8 cellular contexts compared by ENCODE assay signal in the genomic region with DNA sequence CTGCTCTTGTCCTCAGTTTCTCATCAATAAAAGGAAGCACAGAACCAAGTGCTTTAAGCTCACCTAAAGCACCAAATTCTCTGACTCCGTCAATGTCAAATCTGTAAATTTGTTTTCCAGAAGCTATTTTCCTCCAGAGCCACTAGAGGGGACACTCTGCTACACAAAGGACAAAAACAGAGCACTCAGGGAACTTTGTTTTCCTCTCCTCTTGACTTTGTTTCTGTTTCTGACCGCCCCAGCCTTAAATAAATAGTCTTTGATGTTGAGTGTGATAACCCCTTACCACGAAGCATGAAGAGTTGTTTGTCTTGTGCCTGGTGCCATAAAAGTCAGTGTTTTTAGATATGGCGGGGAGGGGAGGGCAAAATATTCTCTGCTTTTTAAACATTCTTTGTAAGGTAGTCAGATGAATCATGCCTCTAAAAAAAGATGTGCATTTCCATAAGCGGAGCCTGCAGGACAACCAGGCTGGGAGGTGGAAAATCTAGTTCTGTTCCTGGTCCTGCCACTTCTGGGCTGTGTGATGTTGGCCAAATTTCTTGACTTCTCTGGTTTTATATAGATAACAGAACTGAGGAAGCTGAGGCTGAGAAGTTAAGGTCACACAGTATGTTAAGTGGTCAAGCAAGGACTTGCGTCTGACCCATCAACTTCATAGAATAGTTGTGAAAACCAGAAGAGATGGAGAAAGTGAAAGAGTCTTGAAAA. TPM values are rescaled to one million over a fixed set of nuclear protein-coding genes. Genes with fewer than 3 reads are reported as not detected.
DNase-seq lines count a peak whose midpoint lies in the region; ATAC-seq and TF ChIP-seq lines count a peak whose summit lies in the region.

No MANE protein-coding gene starts in this region.

- POLR2A ChIA-PET in CD8-positive, alpha-beta T cell (lab: Charles Lee), result interaction anchor here (0.6 to 3.4 kb wide), 5 partner anchors 49 to 110 kb away, joined by 3 to 14 read pairs (median 3); no protein-coding TSS in a partner anchor
- POLR2A ChIA-PET in PC-3 (lab: Charles Lee; ENCODE audit: unreplicated experiment), result interaction anchor here (0.9 kb wide), 1 partner anchor 50 kb away, joined by 3 read pairs; no protein-coding TSS in a partner anchor

- peak overlapping the region; percentile 19 for H3K9ac ChIP-seq in PC-3 (ENCODE audit: low read length)

- H2AFZ ChIP-seq in PC-3 (ENCODE audit: low read length), result peak overlapping the region; percentile 69

- H3K36me3 Mint-ChIP-seq in CD8-positive, alpha-beta T cell, result no peaks in the 10 kb centered on the region

- no peaks in the 10 kb centered on the region for H3K79me2 ChIP-seq in PC-3 (ENCODE audit: low read length)

- H3K27ac Mint-ChIP-seq in CD8-positive, alpha-beta T cell, result no peak overlapping the region

- peaks cover 4% of the 10 kb centered on the region for H3K4me1 ChIP-seq in CD8-positive, alpha-beta T cell (ENCODE audit: insufficient read depth, low read length)
- peaks cover 12% of the 10 kb centered on the region for H3K4me1 ChIP-seq in PC-3 (ENCODE audit: insufficient read depth, low read length)

- CTCF ChIA-PET in CD8-positive, alpha-beta T cell (lab: Charles Lee), result interaction anchor here (0.6 to 5.5 kb wide), 52 partner anchors 9 to 378 kb away, joined by 3 to 118 read pairs (median 4); a partner anchor contains a TSS
- CTCF ChIA-PET in PC-3 (lab: Charles Lee), result interaction anchor here (0.6 to 1.6 kb wide), 8 partner anchors 49 to 99 kb away, joined by 3 to 11 read pairs (median 6); no protein-coding TSS in a partner anchor

- H3K4me2 ChIP-seq in PC-3 (ENCODE audit: low read length), result peak overlapping the region; percentile 58

- no peak overlapping the region for H3K4me3 ChIP-seq in CD8-positive, alpha-beta T cell (ENCODE audit: low read depth, low read length)
- no peak overlapping the region for H3K4me3 ChIP-seq in HL-60 (replicated peaks; ENCODE audit: insufficient read depth, low read length)
- H3K4me3 ChIP-seq in PC-3 (ENCODE audit: low read length), result peak overlapping the region; percentile 39; the same call in 1 of the 2 replicates

- no peak overlapping the region for H3K27ac ChIP-seq in CD8-positive, alpha-beta T cell (ENCODE audit: low read depth, low read length)
- H3K27ac ChIP-seq in HL-60 (replicated peaks) (no peak overlapping the region), PC-3 (ENCODE audit: low read length) (peak overlapping the region; percentile 42)

- no peaks in the 10 kb centered on the region for H4K20me1 ChIP-seq in PC-3 (ENCODE audit: low read length)

- peak; percentile 69 for TF ChIP-seq CTCF in CD8-positive, alpha-beta T cell (IDR thresholded peaks at IDR 0.05)
- TF ChIP-seq CTCF in HL-60 (IDR thresholded peaks at IDR 0.05; ENCODE audit: insufficient read depth, low read length) (peak; percentile 35), PC-3 (conservative IDR thresholded peaks at IDR 0.05; ENCODE audit: low read depth, low read length) (peak; percentile 85)

- no peaks in the 10 kb centered on the region for H3K27me3 Mint-ChIP-seq in CD8-positive, alpha-beta T cell (ENCODE audit: low read depth)

- no peaks in the 10 kb centered on the region for H3K27me3 ChIP-seq in CD8-positive, alpha-beta T cell (ENCODE audit: insufficient read depth, low read length)
- H3K27me3 ChIP-seq in HL-60 (ENCODE audit: insufficient read depth, poor library complexity, severe bottlenecking), result peaks cover 4% of the 10 kb centered on the region
- H3K27me3 ChIP-seq in PC-3 (ENCODE audit: low read length), result no peaks in the 10 kb centered on the region

- intact Hi-C loops in CD8-positive, alpha-beta T cell (cut with DNase I, micrococcal nuclease), result loop anchor here (1.0 to 5.0 kb wide), 7 partner anchors 41 to 200 kb away; no protein-coding TSS in a partner anchor
- intact Hi-C loops in PC-3 (cut with micrococcal nuclease), result loop anchor here (1.0 kb wide), 2 partner anchors 80 to 91 kb away; no protein-coding TSS in a partner anchor

- peaks cover 7% of the 10 kb centered on the region for H3K4me1 Mint-ChIP-seq in CD8-positive, alpha-beta T cell (ENCODE audit: low read depth)

- peaks cover 5% of the 10 kb centered on the region for H3K9me3 Mint-ChIP-seq in CD8-positive, alpha-beta T cell

- DNase-seq in CD8-positive, alpha-beta T cell, result no peak
- DNase-seq in HL-60 (ENCODE audit: low read depth in 1 of 2, low spot score in 1 of 2) (no peak), PC-3 (peak; percentile 78), cerebellum (ENCODE audit: low spot score) (peak; percentile 52), left kidney (ENCODE audit: low read depth, low spot score) (peak; percentile 88), superior temporal gyrus (ENCODE audit: extremely low spot score) (peak; percentile 86)
- no peak for DNase-seq in stimulated activated CD4-positive, alpha-beta T cell treated with anti-CD3 and anti-CD28 coated beads, Interleukin-12 subunit alpha, Interleukin-12 subunit beta, amount 100 ng/mL, for 4 hours

- BruUV-seq in PC-3 (replicated peaks; lab: Mats Ljungman, UMichigan), result no TSS peak

- H3K9me3 ChIP-seq in CD8-positive, alpha-beta T cell (ENCODE audit: low read length), result no peaks in the 10 kb centered on the region
- no peaks in the 10 kb centered on the region for H3K9me3 ChIP-seq in PC-3 (ENCODE audit: low read length)

- no peaks in the 10 kb centered on the region for H3K36me3 ChIP-seq in CD8-positive, alpha-beta T cell (ENCODE audit: insufficient read depth, low read length)
- H3K36me3 ChIP-seq in PC-3 (ENCODE audit: low read depth, low read length), result no peaks in the 10 kb centered on the region

- H3F3A ChIP-seq in PC-3 (ENCODE audit: low read length, unreplicated experiment), result peaks cover 2% of the 10 kb centered on the region

- H3K4me3 Mint-ChIP-seq in CD8-positive, alpha-beta T cell, result peak overlapping the region; percentile 48

- ATAC-seq in CD8-positive, alpha-beta T cell, result peak; percentile 68
- ATAC-seq in GM18861 (IDR thresholded peaks at IDR 0.05; ENCODE audit: unreplicated experiment) (peak; percentile 73), PC-3 (peak; percentile 81)

- no peaks in the 10 kb centered on the region for H3K9me2 ChIP-seq in PC-3 (replicated peaks; ENCODE audit: low read length)

RNA-seq across cellular contexts. Expression of a gene that starts 7.3 kb away (rescaled TPM):
- total RNA-seq in CD8-positive, alpha-beta T cell, result 10 to 100 TPM; 22.7 to 24.3 TPM
- total RNA-seq in PC-3 (2014; rRNA removed) (17.0 and 19.6 TPM in 2 replicates), cerebellum (103 TPM)

Comparison
In these comparisons a context has a peak if more than half of its experiments do, and no peak if none do; other contexts are left out.
1. DNase-seq: peak in PC-3 (single experiment), cerebellum (single experiment), left kidney (single experiment) and superior temporal gyrus (single experiment); none in CD8-positive, alpha-beta T cell (0 of 7), HL-60 (0 of 2) and stimulated activated CD4-positive, alpha-beta T cell treated with anti-CD3 and anti-CD28 coated beads, Interleukin-12 subunit alpha, Interleukin-12 subunit beta, amount 100 ng/mL, for 4 hours (single experiment).
2. CTCF ChIP-seq: peak in every context shown above with its lines; median percentile 85 in PC-3; 69 in CD8-positive, alpha-beta T cell; 35 in HL-60.
3. Peak in every context shown above with its lines, with median percentiles within 50 percentile points of each other: ATAC-seq.